In the genomic region with DNA sequence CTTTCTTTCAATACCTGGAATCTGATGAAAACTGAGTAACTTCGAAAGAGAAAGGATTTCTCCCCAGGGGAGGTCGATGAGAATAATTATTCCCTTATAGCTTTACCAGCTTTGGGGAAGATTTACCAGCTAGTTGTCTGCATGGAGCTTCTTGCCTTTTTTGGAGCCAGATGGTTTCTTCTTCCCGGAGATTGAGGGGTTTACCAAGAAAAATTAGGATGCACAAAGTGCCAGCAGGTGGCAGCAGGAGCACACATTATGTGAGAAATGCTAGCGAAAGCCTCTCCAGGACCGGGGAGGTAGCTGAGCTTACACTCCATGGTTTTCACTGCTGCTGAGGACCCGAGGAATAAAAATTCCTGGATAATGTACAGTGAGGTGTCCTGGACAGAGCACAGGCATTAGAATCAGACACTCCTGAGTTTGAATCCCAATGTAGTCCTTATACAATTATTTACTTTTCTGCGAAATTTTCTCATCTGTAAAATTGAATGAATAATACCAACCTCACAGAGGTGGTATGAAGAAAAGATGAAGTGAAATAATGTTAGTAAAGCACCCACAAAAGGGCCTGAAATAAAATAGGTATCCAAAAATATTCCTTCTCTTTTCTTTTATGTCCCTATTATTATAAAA, we compare ENCODE assay signal across 1 cellular context.
A peak's percentile ranks its signal among the peaks of the same experiment; 100 is the strongest.
TF ChIP-seq lines count a peak whose summit lies in the region.

No MANE protein-coding gene starts in this region.

TF ChIP-seq in HepG2, 621 proteins besides CTCF, POLR2A, EP300 and RAD21 (continued from another document):
- TF ChIP-seq ZNF552 (CRISPR knock-in tag; IDR thresholded peaks at IDR 0.05; ENCODE audit: borderline replicate concordance), result no peak
- TF ChIP-seq ZNF33A (CRISPR knock-in tag; IDR thresholded peaks at IDR 0.05; ENCODE audit: borderline replicate concordance), result no peak
- no peak for TF ChIP-seq KAT2B (IDR thresholded peaks at IDR 0.05; ENCODE audit: borderline replicate concordance, low read depth, low read length)
- no peak for TF ChIP-seq ZSCAN25 (CRISPR knock-in tag; IDR thresholded peaks at IDR 0.05)
- TF ChIP-seq RARA (CRISPR knock-in tag; IDR thresholded peaks at IDR 0.05), result no peak
- no peak for TF ChIP-seq SAFB2 (CRISPR knock-in tag; IDR thresholded peaks at IDR 0.05; ENCODE audit: borderline replicate concordance, low read depth)
- peak; percentile 90 for TF ChIP-seq SMC3 (IDR thresholded peaks at IDR 0.05; ENCODE audit: low read length)
- no peak for TF ChIP-seq FOXO1 (CRISPR knock-in tag; IDR thresholded peaks at IDR 0.05)
- no peak for TF ChIP-seq ZNF235 (CRISPR knock-in tag; IDR thresholded peaks at IDR 0.05; ENCODE audit: borderline replicate concordance)
- TF ChIP-seq FOXK2 (IDR thresholded peaks at IDR 0.05), result no peak
- peak; percentile 96 for TF ChIP-seq STAG1 (CRISPR knock-in tag; IDR thresholded peaks at IDR 0.05)
- peak; percentile 50 for TF ChIP-seq XRCC5 (optimal IDR thresholded peaks at IDR 0.05; ENCODE audit: low read length)
- TF ChIP-seq, protein P1, sequence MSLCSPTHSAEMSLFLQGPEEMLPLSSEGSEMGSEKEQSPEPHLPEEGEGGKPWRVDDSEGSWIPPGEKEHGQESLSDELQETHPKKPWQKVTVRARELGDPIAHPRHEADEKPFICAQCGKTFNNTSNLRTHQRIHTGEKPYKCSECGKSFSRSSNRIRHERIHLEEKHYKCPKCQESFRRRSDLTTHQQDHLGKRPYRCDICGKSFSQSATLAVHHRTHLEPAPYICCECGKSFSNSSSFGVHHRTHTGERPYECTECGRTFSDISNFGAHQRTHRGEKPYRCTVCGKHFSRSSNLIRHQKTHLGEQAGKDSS (CRISPR knock-in tag; IDR thresholded peaks at IDR 0.05; ENCODE audit: borderline replicate concordance, low read depth), result no peak
- no peak for TF ChIP-seq ZNF234 (CRISPR knock-in tag; conservative IDR thresholded peaks at IDR 0.05)
TF ChIP-seq in HepG2: peak in this region for 4.
